Comparison of ENCODE assay signal across 3 cellular contexts in the genomic region with DNA sequence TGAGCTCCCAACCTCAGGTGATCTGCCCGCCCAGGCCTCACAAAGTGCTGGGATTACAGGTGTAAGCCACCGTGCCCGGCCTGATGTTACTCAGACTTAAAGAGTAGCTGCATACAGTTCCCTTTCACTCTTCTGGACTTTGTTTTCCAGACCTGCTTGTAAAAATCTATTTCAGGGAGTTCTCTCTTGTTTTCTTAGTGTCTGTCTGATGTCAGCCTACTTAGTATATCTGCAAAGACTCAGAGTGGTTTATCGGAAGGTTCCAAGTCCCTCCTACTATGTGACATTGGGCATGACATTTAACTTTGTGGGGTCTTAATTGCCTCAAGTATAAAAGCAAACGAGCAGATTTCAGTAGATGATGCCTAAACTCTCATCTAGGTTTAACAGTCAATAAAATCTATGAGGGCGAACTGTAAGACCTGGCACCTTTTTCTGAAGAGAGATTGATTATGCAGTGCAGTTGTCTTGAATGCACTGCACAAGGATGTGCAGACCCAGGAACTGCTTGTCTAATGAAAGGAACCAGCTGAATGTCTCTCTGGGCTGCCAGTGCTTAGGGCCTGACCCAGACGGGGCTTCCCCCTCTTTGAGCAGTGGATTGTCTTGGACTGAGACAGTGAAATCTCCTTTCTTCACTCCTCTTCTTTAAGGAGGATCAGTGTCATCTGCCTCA.
TF ChIP-seq lines count a peak whose summit lies in the region.

No MANE protein-coding gene starts in this region.

TF ChIP-seq in GM23338, 12 proteins besides CTCF, POLR2A, EP300 and RAD21 (continues in another document):
- TF ChIP-seq, protein P1, sequence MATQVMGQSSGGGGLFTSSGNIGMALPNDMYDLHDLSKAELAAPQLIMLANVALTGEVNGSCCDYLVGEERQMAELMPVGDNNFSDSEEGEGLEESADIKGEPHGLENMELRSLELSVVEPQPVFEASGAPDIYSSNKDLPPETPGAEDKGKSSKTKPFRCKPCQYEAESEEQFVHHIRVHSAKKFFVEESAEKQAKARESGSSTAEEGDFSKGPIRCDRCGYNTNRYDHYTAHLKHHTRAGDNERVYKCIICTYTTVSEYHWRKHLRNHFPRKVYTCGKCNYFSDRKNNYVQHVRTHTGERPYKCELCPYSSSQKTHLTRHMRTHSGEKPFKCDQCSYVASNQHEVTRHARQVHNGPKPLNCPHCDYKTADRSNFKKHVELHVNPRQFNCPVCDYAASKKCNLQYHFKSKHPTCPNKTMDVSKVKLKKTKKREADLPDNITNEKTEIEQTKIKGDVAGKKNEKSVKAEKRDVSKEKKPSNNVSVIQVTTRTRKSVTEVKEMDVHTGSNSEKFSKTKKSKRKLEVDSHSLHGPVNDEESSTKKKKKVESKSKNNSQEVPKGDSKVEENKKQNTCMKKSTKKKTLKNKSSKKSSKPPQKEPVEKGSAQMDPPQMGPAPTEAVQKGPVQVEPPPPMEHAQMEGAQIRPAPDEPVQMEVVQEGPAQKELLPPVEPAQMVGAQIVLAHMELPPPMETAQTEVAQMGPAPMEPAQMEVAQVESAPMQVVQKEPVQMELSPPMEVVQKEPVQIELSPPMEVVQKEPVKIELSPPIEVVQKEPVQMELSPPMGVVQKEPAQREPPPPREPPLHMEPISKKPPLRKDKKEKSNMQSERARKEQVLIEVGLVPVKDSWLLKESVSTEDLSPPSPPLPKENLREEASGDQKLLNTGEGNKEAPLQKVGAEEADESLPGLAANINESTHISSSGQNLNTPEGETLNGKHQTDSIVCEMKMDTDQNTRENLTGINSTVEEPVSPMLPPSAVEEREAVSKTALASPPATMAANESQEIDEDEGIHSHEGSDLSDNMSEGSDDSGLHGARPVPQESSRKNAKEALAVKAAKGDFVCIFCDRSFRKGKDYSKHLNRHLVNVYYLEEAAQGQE (IDR thresholded peaks at IDR 0.05; ENCODE audit: unreplicated experiment) = no peak
- TF ChIP-seq NANOG (IDR thresholded peaks at IDR 0.05; ENCODE audit: borderline replicate concordance) (no peak), EZH2phosphoT487 (IDR thresholded peaks at IDR 0.05; ENCODE audit: unreplicated experiment) (no peak)

TF ChIP-seq in WTC11, 78 proteins besides CTCF, POLR2A, EP300 and RAD21 (continued from another document):
- TF ChIP-seq, protein P2, sequence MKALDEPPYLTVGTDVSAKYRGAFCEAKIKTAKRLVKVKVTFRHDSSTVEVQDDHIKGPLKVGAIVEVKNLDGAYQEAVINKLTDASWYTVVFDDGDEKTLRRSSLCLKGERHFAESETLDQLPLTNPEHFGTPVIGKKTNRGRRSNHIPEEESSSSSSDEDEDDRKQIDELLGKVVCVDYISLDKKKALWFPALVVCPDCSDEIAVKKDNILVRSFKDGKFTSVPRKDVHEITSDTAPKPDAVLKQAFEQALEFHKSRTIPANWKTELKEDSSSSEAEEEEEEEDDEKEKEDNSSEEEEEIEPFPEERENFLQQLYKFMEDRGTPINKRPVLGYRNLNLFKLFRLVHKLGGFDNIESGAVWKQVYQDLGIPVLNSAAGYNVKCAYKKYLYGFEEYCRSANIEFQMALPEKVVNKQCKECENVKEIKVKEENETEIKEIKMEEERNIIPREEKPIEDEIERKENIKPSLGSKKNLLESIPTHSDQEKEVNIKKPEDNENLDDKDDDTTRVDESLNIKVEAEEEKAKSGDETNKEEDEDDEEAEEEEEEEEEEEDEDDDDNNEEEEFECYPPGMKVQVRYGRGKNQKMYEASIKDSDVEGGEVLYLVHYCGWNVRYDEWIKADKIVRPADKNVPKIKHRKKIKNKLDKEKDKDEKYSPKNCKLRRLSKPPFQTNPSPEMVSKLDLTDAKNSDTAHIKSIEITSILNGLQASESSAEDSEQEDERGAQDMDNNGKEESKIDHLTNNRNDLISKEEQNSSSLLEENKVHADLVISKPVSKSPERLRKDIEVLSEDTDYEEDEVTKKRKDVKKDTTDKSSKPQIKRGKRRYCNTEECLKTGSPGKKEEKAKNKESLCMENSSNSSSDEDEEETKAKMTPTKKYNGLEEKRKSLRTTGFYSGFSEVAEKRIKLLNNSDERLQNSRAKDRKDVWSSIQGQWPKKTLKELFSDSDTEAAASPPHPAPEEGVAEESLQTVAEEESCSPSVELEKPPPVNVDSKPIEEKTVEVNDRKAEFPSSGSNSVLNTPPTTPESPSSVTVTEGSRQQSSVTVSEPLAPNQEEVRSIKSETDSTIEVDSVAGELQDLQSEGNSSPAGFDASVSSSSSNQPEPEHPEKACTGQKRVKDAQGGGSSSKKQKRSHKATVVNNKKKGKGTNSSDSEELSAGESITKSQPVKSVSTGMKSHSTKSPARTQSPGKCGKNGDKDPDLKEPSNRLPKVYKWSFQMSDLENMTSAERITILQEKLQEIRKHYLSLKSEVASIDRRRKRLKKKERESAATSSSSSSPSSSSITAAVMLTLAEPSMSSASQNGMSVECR (CRISPR knock-in tag; IDR thresholded peaks at IDR 0.05; ENCODE audit: borderline replicate concordance) = no peak
- TF ChIP-seq SMAD3 (CRISPR knock-in tag; IDR thresholded peaks at IDR 0.05; ENCODE audit: borderline replicate concordance) (no peak), CBFB (CRISPR knock-in tag; IDR thresholded peaks at IDR 0.05; ENCODE audit: low read depth) (no peak), ZNF317 (CRISPR knock-in tag; IDR thresholded peaks at IDR 0.05; ENCODE audit: borderline replicate concordance, low read depth) (no peak)
- TF ChIP-seq, protein P3, sequence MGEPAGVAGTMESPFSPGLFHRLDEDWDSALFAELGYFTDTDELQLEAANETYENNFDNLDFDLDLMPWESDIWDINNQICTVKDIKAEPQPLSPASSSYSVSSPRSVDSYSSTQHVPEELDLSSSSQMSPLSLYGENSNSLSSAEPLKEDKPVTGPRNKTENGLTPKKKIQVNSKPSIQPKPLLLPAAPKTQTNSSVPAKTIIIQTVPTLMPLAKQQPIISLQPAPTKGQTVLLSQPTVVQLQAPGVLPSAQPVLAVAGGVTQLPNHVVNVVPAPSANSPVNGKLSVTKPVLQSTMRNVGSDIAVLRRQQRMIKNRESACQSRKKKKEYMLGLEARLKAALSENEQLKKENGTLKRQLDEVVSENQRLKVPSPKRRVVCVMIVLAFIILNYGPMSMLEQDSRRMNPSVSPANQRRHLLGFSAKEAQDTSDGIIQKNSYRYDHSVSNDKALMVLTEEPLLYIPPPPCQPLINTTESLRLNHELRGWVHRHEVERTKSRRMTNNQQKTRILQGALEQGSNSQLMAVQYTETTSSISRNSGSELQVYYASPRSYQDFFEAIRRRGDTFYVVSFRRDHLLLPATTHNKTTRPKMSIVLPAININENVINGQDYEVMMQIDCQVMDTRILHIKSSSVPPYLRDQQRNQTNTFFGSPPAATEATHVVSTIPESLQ (CRISPR knock-in tag; IDR thresholded peaks at IDR 0.05) = no peak
TF ChIP-seq in WTC11: peak in this region for 0.

TF ChIP-seq in SK-N-SH, 30 proteins besides CTCF, POLR2A, EP300 and RAD21 (continued from another document):
- TF ChIP-seq, protein P1 (IDR thresholded peaks at IDR 0.05; ENCODE audit: low read depth, low read length) = no peak
- TF ChIP-seq RXRA (IDR thresholded peaks at IDR 0.05; ENCODE audit: borderline replicate concordance, low read depth) = no peak
- TF ChIP-seq, protein P4, sequence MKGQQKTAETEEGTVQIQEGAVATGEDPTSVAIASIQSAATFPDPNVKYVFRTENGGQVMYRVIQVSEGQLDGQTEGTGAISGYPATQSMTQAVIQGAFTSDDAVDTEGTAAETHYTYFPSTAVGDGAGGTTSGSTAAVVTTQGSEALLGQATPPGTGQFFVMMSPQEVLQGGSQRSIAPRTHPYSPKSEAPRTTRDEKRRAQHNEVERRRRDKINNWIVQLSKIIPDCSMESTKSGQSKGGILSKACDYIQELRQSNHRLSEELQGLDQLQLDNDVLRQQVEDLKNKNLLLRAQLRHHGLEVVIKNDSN (IDR thresholded peaks at IDR 0.05; ENCODE audit: borderline replicate concordance, low read depth) = no peak
- no peak for TF ChIP-seq NFIC (IDR thresholded peaks at IDR 0.05; ENCODE audit: borderline replicate concordance)
- TF ChIP-seq, protein P5, sequence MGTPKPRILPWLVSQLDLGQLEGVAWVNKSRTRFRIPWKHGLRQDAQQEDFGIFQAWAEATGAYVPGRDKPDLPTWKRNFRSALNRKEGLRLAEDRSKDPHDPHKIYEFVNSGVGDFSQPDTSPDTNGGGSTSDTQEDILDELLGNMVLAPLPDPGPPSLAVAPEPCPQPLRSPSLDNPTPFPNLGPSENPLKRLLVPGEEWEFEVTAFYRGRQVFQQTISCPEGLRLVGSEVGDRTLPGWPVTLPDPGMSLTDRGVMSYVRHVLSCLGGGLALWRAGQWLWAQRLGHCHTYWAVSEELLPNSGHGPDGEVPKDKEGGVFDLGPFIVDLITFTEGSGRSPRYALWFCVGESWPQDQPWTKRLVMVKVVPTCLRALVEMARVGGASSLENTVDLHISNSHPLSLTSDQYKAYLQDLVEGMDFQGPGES (IDR thresholded peaks at IDR 0.05; ENCODE audit: low read depth, low read length) = no peak
- TF ChIP-seq SMC3 (IDR thresholded peaks at IDR 0.05; ENCODE audit: low read depth, low read length) = no peak
- TF ChIP-seq JUND (IDR thresholded peaks at IDR 0.05) = no peak
